8 cellular contexts compared by ENCODE assay signal in the genomic region with DNA sequence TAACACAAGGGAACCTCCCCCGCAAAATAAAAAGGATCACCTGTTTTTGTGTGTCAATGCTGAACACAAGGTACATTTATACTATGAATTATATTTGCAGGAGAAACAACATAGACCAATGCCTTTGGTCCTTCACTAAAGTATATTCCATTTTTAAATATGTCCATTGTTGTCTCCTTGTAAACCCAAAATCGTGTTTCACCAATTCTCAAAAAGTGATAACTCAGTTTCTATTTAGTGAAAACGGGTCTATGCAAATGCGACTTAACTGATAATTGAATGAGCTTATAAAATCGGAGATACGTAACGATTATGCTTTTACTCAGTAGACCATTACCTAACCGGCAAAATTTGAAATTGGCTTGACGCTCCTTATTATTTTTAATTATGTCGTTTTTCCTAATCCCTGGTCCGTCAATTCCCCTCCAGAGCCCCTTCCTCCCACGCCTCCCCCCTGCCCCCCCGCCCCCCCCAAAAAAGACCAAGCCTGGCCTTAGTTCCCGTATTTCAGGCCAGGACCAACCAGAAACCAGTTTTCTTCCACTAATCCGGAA. TPM values are rescaled to one million over a fixed set of nuclear protein-coding genes. Genes with fewer than 3 reads are reported as not detected.
A peak's percentile ranks its signal among the peaks of the same experiment; 100 is the strongest.
DNase-seq lines count a peak whose midpoint lies in the region; ATAC-seq and TF ChIP-seq lines count a peak whose summit lies in the region.

No MANE protein-coding gene starts in this region.

- peaks cover 25% of the 10 kb centered on the region for H3K4me1 Mint-ChIP-seq in activated CD4-positive, alpha-beta T cell treated with anti-CD3 and anti-CD28 coated beads for 36 hours

- H3K36me3 ChIP-seq in SK-N-MC (ENCODE audit: insufficient read depth, low read length): no peaks in the 10 kb centered on the region

- no peaks in the 10 kb centered on the region for H3K9me3 Mint-ChIP-seq in activated CD4-positive, alpha-beta T cell treated with anti-CD3 and anti-CD28 coated beads for 36 hours (ENCODE audit: low read depth)

- intact Hi-C loops in activated CD4-positive, alpha-beta T cell treated with anti-CD3 and anti-CD28 coated beads for 36 hours (cut with DNase I, micrococcal nuclease): loop anchor here (2.0 to 10.0 kb wide), 3 partner anchors 395 to 1863 kb away; partner anchors contain the start of genes SH3BGRL (in 2 of the 2), HMGN5 (in 1 of the 2) and P2RY10 (in 1 of the 2)

- no peaks in the 10 kb centered on the region for H3K9me3 ChIP-seq in SK-N-MC (ENCODE audit: low read depth, low read length)

- CTCF ChIA-PET in activated CD4-positive, alpha-beta T cell treated with anti-CD3 and anti-CD28 coated beads for 36 hours (lab: Charles Lee): no interaction called here

- POLR2A ChIA-PET in activated CD4-positive, alpha-beta T cell treated with anti-CD3 and anti-CD28 coated beads for 36 hours (lab: Charles Lee): no interaction called here

- DNase-seq in activated CD4-positive, alpha-beta T cell treated with anti-CD3 and anti-CD28 coated beads for 36 hours: no peak
- DNase-seq in activated CD4-positive, alpha-beta T cell treated with anti-CD3 and anti-CD28 coated beads for 48 hours: no peak
- DNase-seq in SK-N-MC (ENCODE audit: low read depth, low spot score) (no peak), fibroblast of the aortic adventitia (ENCODE audit: low read depth) (peak; percentile 10), retinal pigment epithelial cell (ENCODE audit: low read depth) (no peak), NCI-H146 treated with DMSO at 0.1 percent for 48 hours (lab: John Stamatoyannopoulos, UW; ENCODE audit: unreplicated experiment) (no peak), MV-4-11 (lab: John Stamatoyannopoulos, UW) (no peak)

- H3K4me3 Mint-ChIP-seq in activated CD4-positive, alpha-beta T cell treated with anti-CD3 and anti-CD28 coated beads for 36 hours: peak overlapping the region; percentile 88

- peaks cover 6% of the 10 kb centered on the region for H3K36me3 Mint-ChIP-seq in activated CD4-positive, alpha-beta T cell treated with anti-CD3 and anti-CD28 coated beads for 36 hours (ENCODE audit: low read depth)

- TF ChIP-seq CTCF in fibroblast of the aortic adventitia (IDR thresholded peaks at IDR 0.05; ENCODE audit: insufficient read depth, low read length) (no peak), retinal pigment epithelial cell (conservative IDR thresholded peaks at IDR 0.05; ENCODE audit: low read depth, low read length) (no peak)

- no peaks in the 10 kb centered on the region for H3K27me3 Mint-ChIP-seq in activated CD4-positive, alpha-beta T cell treated with anti-CD3 and anti-CD28 coated beads for 36 hours

- no peak for ATAC-seq in activated CD4-positive, alpha-beta T cell treated with anti-CD3 and anti-CD28 coated beads for 36 hours
- ATAC-seq in GM18873 (IDR thresholded peaks at IDR 0.05; ENCODE audit: low FRiP score, unreplicated experiment): no peak

- H3K27ac ChIP-seq in SK-N-MC: no peak overlapping the region

- H3K4me3 ChIP-seq in SK-N-MC (peak overlapping the region; percentile 84), fibroblast of the aortic adventitia (ENCODE audit: low read depth, low read length) (peak overlapping the region; percentile 77), retinal pigment epithelial cell (ENCODE audit: low read length) (peak overlapping the region; percentile 77)

- peak overlapping the region; percentile 64 for H3K9ac ChIP-seq in SK-N-MC (ENCODE audit: insufficient read length)

- peak overlapping the region; percentile 93 for H3K27ac Mint-ChIP-seq in activated CD4-positive, alpha-beta T cell treated with anti-CD3 and anti-CD28 coated beads for 36 hours

RNA-seq across cellular contexts. Expression of gene BRWD3, which starts 2.0 kb away (rescaled TPM):
- 10 to 100 TPM; 20.5 to 20.9 TPM for total RNA-seq in activated CD4-positive, alpha-beta T cell treated with anti-CD3 and anti-CD28 coated beads for 36 hours
- 7.6 and 14.8 TPM in 2 replicates for total RNA-seq in fibroblast of the aortic adventitia (ENCODE audit: low replicate concordance)
